Comparison of ENCODE assay signal across 12 cellular contexts in the genomic region with DNA sequence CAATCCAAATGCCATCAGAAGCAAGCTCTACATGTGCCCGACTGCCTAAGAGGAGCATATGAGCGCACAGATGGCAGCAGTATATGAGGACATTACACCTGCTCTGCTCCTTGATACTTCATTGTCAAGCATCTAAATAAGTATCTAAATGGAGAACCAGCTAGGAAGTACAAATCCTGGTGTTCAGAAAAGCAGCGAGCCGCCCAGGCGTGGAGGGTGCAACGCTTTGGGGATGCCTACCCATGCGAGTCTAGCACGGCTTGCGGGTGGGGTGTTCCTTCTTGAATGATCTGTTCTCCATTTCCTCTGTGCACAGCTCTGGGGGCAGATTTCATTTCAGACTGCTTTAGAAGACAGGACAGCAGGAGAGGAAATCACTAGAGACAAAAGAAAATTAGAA.
"Had no signal": no experiment of that assay in that cellular context is flagged by ENCODE, and none has a peak within 500 bp of the region (broad histone marks: within the 10 kb centered on the region; RNA-seq: fewer than 3 reads in every experiment).

No MANE protein-coding gene starts in this region.

- H3K4me1 Mint-ChIP-seq: activated CD4-positive, alpha-beta memory T cell treated with anti-CD3 and anti-CD28 coated beads, Interleukin-2, amount 10 ng/mL, durations not matched to agents 7 days and 5 days had no signal

- DNase-seq: activated CD4-positive, alpha-beta memory T cell treated with anti-CD3 and anti-CD28 coated beads, Interleukin-2, amount 10 ng/mL, durations not matched to agents 7 days and 5 days; activated naive CD4-positive, alpha-beta T cell treated with Interleukin-2 at 50 U/mL for 16 hours; glutamatergic neuron; small intestine; T1000 had no signal

- H3K36me3 Mint-ChIP-seq: type B pancreatic cell had no signal

- FAIRE-seq: astrocyte, endometrium, small intestine had no signal

- H3K4me3 Mint-ChIP-seq: activated CD4-positive, alpha-beta memory T cell treated with anti-CD3 and anti-CD28 coated beads, Interleukin-2, amount 10 ng/mL, durations not matched to agents 7 days and 5 days; naive thymus-derived CD8-positive, alpha-beta T cell; type B pancreatic cell had no signal

- H3K4me3 ChIP-seq: dorsolateral prefrontal cortex had no signal

- ATAC-seq: esophagus mucosa; naive thymus-derived CD8-positive, alpha-beta T cell; right cardiac atrium had no signal

- H3K27ac Mint-ChIP-seq: activated CD4-positive, alpha-beta memory T cell treated with anti-CD3 and anti-CD28 coated beads, Interleukin-2, amount 10 ng/mL, durations not matched to agents 7 days and 5 days; type B pancreatic cell had no signal

- H3K27ac ChIP-seq: dorsolateral prefrontal cortex had no signal
